Comparison of ENCODE assay signal across 1 cellular context in the genomic region with DNA sequence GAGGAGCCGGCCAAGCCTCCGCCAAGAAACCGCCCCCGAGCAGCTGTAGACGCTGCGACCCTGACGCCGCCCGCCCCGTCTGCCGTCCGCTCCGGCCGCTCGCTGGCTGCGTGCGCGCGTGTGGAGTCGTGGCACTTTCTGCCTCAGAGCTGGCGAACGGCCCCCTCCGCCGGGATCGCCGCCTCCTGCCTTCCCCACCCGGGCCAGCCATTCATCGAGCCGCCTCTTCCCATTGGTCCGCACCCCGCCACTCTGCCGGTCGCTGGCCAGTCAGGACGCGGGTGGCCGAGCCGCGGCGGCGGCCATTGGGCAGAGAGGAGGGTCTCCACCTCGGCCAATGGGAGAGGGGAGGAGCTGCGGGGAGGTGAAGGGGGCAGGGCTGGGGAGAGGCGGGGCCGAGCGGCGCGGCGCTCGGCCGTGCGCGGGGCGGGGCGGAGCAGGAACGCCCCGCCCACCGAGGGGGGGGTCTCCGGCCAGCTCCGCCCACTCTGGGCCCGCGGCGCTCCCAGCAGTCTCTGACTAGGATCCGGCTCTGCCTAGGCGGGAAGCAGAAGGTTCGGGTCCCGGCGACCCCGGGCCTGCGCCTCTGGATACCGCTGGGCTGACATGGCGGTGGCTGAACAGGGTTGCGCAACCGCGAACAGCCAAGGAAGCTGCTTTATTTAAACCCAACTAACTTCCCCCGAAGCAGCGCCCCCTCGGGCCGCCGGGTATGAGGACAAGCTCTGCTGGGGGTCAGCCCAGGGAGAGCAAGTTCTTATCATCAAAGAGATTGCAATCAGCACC.
TF ChIP-seq lines count a peak whose summit lies in the region.

Gene RRBP1 (minus strand): TSS at position 140 of the 786 bp plus-strand sequence. CDS start 21,735 bp downstream, outside the sequence.

TF ChIP-seq in HepG2, 621 proteins besides CTCF, POLR2A, EP300 and RAD21 (continued from another document):
- 0 out of 2 replicates have a peak, but pooled peaks have one; percentile 23 for TF ChIP-seq ZNF792 (CRISPR knock-in tag; IDR thresholded peaks at IDR 0.05)
- 0 out of 2 replicates have a peak, but pooled peaks have one; percentile 16 for TF ChIP-seq HCFC1 (IDR thresholded peaks at IDR 0.05; ENCODE audit: low read depth, low read length)
- TF ChIP-seq ETV6 (CRISPR knock-in tag; conservative IDR thresholded peaks at IDR 0.05), result peak; percentile 89
- peak; percentile 94 for TF ChIP-seq MEF2D (CRISPR knock-in tag; IDR thresholded peaks at IDR 0.05)
- peak; percentile 22; the same call in 1 of the 2 replicates for TF ChIP-seq HNRNPUL1 (IDR thresholded peaks at IDR 0.05; ENCODE audit: low read depth, low read length)
- TF ChIP-seq JUN (CRISPR knock-in tag; IDR thresholded peaks at IDR 0.05), result no peak
- TF ChIP-seq ZNF234 (CRISPR knock-in tag; conservative IDR thresholded peaks at IDR 0.05), result 0 out of 2 replicates have a peak, but pooled peaks have one; percentile 57
- TF ChIP-seq REPIN1 (CRISPR knock-in tag; IDR thresholded peaks at IDR 0.05; ENCODE audit: borderline replicate concordance, low read depth), result peak; percentile 76
- TF ChIP-seq NR1H2 (CRISPR knock-in tag; IDR thresholded peaks at IDR 0.05; ENCODE audit: borderline replicate concordance, low read depth), result 0 out of 2 replicates have a peak, but pooled peaks have one; percentile 70
- peak; percentile 80 for TF ChIP-seq THAP11 (CRISPR knock-in tag; IDR thresholded peaks at IDR 0.05)
- peak; percentile 88; the same call in 1 of the 2 replicates for TF ChIP-seq ZNF546 (CRISPR knock-in tag; conservative IDR thresholded peaks at IDR 0.05)
- TF ChIP-seq ASH2L (IDR thresholded peaks at IDR 0.05; ENCODE audit: insufficient read length, low read depth, low read length), result peak; percentile 73
- no peak for TF ChIP-seq NONO (IDR thresholded peaks at IDR 0.05)
- TF ChIP-seq NONO (CRISPR knock-in tag; conservative IDR thresholded peaks at IDR 0.05), result peak; percentile 94
- TF ChIP-seq ZNF589 (CRISPR knock-in tag; conservative IDR thresholded peaks at IDR 0.05), result no peak
- peak; percentile 96 for TF ChIP-seq ZNF784 (CRISPR knock-in tag; IDR thresholded peaks at IDR 0.05; ENCODE audit: borderline replicate concordance)
- peak; percentile 88 for TF ChIP-seq ZMYM3 (CRISPR knock-in tag; IDR thresholded peaks at IDR 0.05)
- TF ChIP-seq, protein P1, sequence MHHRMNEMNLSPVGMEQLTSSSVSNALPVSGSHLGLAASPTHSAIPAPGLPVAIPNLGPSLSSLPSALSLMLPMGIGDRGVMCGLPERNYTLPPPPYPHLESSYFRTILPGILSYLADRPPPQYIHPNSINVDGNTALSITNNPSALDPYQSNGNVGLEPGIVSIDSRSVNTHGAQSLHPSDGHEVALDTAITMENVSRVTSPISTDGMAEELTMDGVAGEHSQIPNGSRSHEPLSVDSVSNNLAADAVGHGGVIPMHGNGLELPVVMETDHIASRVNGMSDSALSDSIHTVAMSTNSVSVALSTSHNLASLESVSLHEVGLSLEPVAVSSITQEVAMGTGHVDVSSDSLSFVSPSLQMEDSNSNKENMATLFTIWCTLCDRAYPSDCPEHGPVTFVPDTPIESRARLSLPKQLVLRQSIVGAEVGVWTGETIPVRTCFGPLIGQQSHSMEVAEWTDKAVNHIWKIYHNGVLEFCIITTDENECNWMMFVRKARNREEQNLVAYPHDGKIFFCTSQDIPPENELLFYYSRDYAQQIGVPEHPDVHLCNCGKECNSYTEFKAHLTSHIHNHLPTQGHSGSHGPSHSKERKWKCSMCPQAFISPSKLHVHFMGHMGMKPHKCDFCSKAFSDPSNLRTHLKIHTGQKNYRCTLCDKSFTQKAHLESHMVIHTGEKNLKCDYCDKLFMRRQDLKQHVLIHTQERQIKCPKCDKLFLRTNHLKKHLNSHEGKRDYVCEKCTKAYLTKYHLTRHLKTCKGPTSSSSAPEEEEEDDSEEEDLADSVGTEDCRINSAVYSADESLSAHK (CRISPR knock-in tag; IDR thresholded peaks at IDR 0.05; ENCODE audit: borderline replicate concordance), result no peak
- no peak for TF ChIP-seq HOXA7 (CRISPR knock-in tag; IDR thresholded peaks at IDR 0.05)
- TF ChIP-seq DR1 (CRISPR knock-in tag; IDR thresholded peaks at IDR 0.05), result peak; percentile 75
- peak; percentile 69; the same call in 1 of the 2 replicates for TF ChIP-seq SIX4 (CRISPR knock-in tag; IDR thresholded peaks at IDR 0.05)
